In the genomic region with DNA sequence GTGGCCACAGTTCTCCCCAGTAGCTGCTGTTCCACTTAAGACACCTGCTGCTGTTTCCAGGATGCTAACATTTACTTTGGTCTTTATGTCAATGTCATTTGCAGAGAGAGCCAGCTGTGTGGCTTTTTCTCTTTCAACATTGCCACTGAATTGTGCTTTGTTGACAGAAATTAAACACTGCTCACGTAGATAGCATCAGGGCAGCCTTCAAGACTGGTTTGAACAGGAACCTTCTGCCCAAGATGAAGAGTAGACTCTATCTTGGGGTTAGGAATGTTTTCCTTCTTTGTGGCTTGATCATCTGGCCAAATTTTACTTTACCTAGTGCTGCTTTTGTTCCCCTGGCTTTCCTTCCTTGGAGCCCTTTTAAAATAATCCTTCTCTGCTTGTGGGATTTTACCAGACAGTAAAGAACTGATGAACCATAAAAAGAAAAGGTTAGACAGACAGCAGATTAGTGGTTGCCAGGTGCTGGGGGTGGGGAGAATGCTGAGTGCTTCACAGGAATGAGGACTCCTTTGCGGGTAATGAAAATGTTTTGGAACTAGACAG, we compare ENCODE assay signal across 1 cellular context.
TF ChIP-seq lines count a peak whose summit lies in the region.

No MANE protein-coding gene starts in this region.

TF ChIP-seq in SK-N-SH treated with all-trans-retinoic acid at 6 μM for 48 hours, 23 proteins besides CTCF, POLR2A, EP300 and RAD21 (continued from another document):
- TF ChIP-seq, protein P1, sequence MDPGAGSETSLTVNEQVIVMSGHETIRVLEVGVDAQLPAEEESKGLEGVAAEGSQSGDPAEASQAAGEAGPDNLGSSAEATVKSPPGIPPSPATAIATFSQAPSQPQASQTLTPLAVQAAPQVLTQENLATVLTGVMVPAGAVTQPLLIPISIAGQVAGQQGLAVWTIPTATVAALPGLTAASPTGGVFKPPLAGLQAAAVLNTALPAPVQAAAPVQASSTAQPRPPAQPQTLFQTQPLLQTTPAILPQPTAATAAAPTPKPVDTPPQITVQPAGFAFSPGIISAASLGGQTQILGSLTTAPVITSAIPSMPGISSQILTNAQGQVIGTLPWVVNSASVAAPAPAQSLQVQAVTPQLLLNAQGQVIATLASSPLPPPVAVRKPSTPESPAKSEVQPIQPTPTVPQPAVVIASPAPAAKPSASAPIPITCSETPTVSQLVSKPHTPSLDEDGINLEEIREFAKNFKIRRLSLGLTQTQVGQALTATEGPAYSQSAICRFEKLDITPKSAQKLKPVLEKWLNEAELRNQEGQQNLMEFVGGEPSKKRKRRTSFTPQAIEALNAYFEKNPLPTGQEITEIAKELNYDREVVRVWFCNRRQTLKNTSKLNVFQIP (CRISPR knock-in tag; IDR thresholded peaks at IDR 0.05; ENCODE audit: borderline replicate concordance, low read depth), result no peak
